Comparison of ENCODE assay signal across 25 cellular contexts in the genomic region with DNA sequence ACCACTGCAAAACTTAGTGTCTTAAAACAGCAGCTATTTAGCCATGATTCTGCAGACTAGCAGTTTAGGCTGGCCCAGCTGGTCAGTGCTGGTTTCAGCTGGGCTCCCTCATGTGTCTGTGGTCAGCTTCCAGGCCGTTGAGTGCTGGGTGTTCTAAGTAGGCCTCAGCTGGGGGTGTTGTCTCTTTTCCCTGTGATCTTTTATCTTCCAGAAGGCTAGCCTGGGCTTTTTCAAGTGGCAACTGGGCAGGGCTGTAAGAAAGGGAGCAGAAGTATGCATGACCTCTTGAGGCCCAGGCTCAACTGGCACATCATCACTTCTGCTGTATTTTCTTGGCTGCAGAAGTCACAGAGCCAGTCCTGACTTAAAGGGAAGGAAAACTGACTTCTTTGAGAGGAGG.
DNase-seq lines count a peak whose midpoint lies in the region; ATAC-seq and TF ChIP-seq lines count a peak whose summit lies in the region.
"Had no signal": no experiment of that assay in that cellular context is flagged by ENCODE, and none has a peak within 500 bp of the region (broad histone marks: within the 10 kb centered on the region; RNA-seq: fewer than 3 reads in every experiment).

No MANE protein-coding gene starts in this region.

- ATAC-seq in left ventricle myocardium superior: peak; percentile 90
- ATAC-seq in activated T-helper 17 cell treated with anti-CD3 and anti-CD28 coated beads, Interleukin-2, amount 50 U/mL, for 72 hours (replicated peaks): no peak
- ATAC-seq: activated CD4-positive, alpha-beta T cell treated with anti-CD3 and anti-CD28 coated beads for 36 hours; HepG2 had no signal

- no peaks in the 10 kb centered on the region for H3K36me3 Mint-ChIP-seq in activated T-helper 17 cell treated with anti-CD3 and anti-CD28 coated beads, Interleukin-2, amount 50 U/mL, for 72 hours (ENCODE audit: low read depth)

- no peaks in the 10 kb centered on the region for H3K4me1 Mint-ChIP-seq in activated T-helper 17 cell treated with anti-CD3 and anti-CD28 coated beads, Interleukin-2, amount 50 U/mL, for 72 hours
- H3K4me1 Mint-ChIP-seq: activated CD4-positive, alpha-beta T cell treated with anti-CD3 and anti-CD28 coated beads for 36 hours had no signal

- no peak overlapping the region for H3K4me3 ChIP-seq in choroid plexus epithelial cell (ENCODE audit: low read depth, low read length)
- H3K4me3 ChIP-seq in osteoblast (ENCODE audit: insufficient read depth, low read length): no peak overlapping the region
- H3K4me3 ChIP-seq: adrenal gland, SK-N-MC, skin epidermis, uterus had no signal

- H2AFZ ChIP-seq in osteoblast (ENCODE audit: low read length): no peak overlapping the region

- TF ChIP-seq CTCF in choroid plexus epithelial cell (conservative IDR thresholded peaks at IDR 0.05; ENCODE audit: low read depth, low read length) (no peak), osteoblast (IDR thresholded peaks at IDR 0.05; ENCODE audit: extremely low read depth, low read depth, low read length) (no peak)

- no peaks in the 10 kb centered on the region for H3K79me2 ChIP-seq in osteoblast (ENCODE audit: insufficient read depth, low read length)

- no peaks in the 10 kb centered on the region for H3K9me3 Mint-ChIP-seq in activated T-helper 17 cell treated with anti-CD3 and anti-CD28 coated beads, Interleukin-2, amount 50 U/mL, for 72 hours

- no peak overlapping the region for H3K27ac ChIP-seq in osteoblast (ENCODE audit: low read depth, low read length)
- H3K27ac ChIP-seq: adrenal gland, SK-N-MC, skin epidermis, uterus had no signal

- H3K27me3 ChIP-seq in osteoblast (ENCODE audit: insufficient read depth, low read length): peaks cover 2% of the 10 kb centered on the region
- H3K27me3 ChIP-seq: adrenal gland, uterus had no signal

- H3K9me3 ChIP-seq in osteoblast (ENCODE audit: low read depth, low read length): no peaks in the 10 kb centered on the region
- H3K9me3 ChIP-seq: adrenal gland, Caco-2, uterus had no signal

- intact Hi-C loops in left ventricle myocardium superior (cut with micrococcal nuclease): no loop called here

- DNase-seq in RPMI7951 (ENCODE audit: low read depth): peak; percentile 19
- peak; percentile 31 for DNase-seq in choroid plexus epithelial cell (ENCODE audit: low read depth)
- DNase-seq in left ventricle myocardium superior: no peak
- DNase-seq in osteoblast (ENCODE audit: insufficient read length, low spot score, missing footprints): peak; percentile 64
- no peak for DNase-seq in DMS114 treated with DMSO at 0.1 percent for 48 hours (lab: John Stamatoyannopoulos, UW; ENCODE audit: unreplicated experiment)
- no peak for DNase-seq in NCI-H187 (lab: John Stamatoyannopoulos, UW)
- DNase-seq: activated CD4-positive, alpha-beta T cell treated with anti-CD3 and anti-CD28 coated beads for 36 hours; activated gamma-delta T cell treated with Interleukin-2 at 50 U/mL for 16 hours; adrenal gland; C1 segment of cervical spinal cord; Caco-2; cortex of kidney; DMS79 treated with DMSO at 0.1 percent for 48 hours; HCEC 1CT; NCI-H1092; NCI-H1930; NCI-H2227 treated with DMSO at 0.1 percent for 48 hours; NCI-H748 treated with DMSO at 0.1 percent for 48 hours; stimulated activated CD4-positive, alpha-beta T cell treated with anti-CD3 and anti-CD28 coated beads, Interleukin-2, amount 100 ng/mL, for 24 hours; T-helper 2 cell; uterus had no signal

- H3K27ac Mint-ChIP-seq in activated T-helper 17 cell treated with anti-CD3 and anti-CD28 coated beads, Interleukin-2, amount 50 U/mL, for 72 hours: no peak overlapping the region
- H3K27ac Mint-ChIP-seq: activated CD4-positive, alpha-beta T cell treated with anti-CD3 and anti-CD28 coated beads for 36 hours had no signal

- no peak overlapping the region for H3K4me3 Mint-ChIP-seq in activated T-helper 17 cell treated with anti-CD3 and anti-CD28 coated beads, Interleukin-2, amount 50 U/mL, for 72 hours
- H3K4me3 Mint-ChIP-seq: activated CD4-positive, alpha-beta T cell treated with anti-CD3 and anti-CD28 coated beads for 36 hours had no signal

- peaks cover 3% of the 10 kb centered on the region for H4K20me1 ChIP-seq in osteoblast (ENCODE audit: insufficient read depth, low read length)

- H3K27me3 Mint-ChIP-seq in activated T-helper 17 cell treated with anti-CD3 and anti-CD28 coated beads, Interleukin-2, amount 50 U/mL, for 72 hours: peaks cover 5% of the 10 kb centered on the region

- no peaks in the 10 kb centered on the region for H3K36me3 ChIP-seq in osteoblast (ENCODE audit: insufficient read depth, low read length)
- H3K36me3 ChIP-seq: adrenal gland, uterus had no signal

- H3K4me1 ChIP-seq in osteoblast (ENCODE audit: insufficient read depth, low read length): no peaks in the 10 kb centered on the region
- H3K4me1 ChIP-seq: adrenal gland, Caco-2, uterus had no signal

- H3K4me2 ChIP-seq in osteoblast (ENCODE audit: insufficient read depth, low read length): no peak overlapping the region

Comparison
In these comparisons a context has a peak if more than half of its experiments do, and no peak if none do; other contexts are left out.
1. DNase-seq: peak in RPMI7951 (single experiment), choroid plexus epithelial cell (single experiment) and osteoblast (single experiment); none in left ventricle myocardium superior (single experiment), DMS114 treated with DMSO at 0.1 percent for 48 hours (single experiment) and NCI-H187 (0 of 2).